13 cellular contexts compared by ENCODE assay signal in the genomic region with DNA sequence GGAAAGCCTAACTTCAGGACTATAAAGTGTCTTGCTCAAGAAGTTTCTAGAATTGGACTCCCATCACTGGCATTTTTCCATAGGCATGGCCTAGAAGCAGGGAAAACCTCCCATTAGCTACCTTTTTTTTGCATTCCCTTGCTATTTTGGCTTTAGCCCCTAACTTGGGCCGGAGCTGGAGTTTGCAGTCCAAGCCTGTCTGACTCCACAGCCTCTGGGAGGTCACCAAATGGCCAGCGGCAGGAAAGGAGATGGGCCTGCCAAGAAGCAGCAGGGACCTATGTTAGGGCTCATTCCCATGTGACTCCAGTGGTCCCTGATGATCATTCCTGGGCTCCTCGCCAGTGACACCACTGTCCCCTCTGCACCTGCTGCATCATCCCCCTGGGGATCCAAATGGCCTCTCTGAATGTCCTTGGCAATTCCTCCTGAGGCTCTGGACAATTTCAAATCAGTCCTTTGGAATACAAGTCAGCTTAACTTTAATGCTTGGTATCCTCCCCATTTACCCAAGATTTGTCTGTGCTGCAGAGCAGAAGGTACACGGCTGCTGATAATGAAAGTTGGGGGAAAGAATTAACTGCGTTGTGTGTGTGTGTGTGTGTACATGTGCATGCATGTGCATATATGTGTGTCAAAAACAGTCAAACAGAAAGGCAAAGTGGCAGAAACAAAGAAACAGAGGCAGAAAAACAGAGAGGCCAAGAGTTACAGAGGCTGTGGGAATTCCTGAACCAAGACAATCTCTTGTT.
DNase-seq lines count a peak whose midpoint lies in the region; ATAC-seq, FAIRE-seq and TF ChIP-seq lines count a peak whose summit lies in the region.
"Had no signal": no experiment of that assay in that cellular context is flagged by ENCODE, and none has a peak within 500 bp of the region (broad histone marks: within the 10 kb centered on the region; RNA-seq: fewer than 3 reads in every experiment).

No MANE protein-coding gene starts in this region.

- H3K4me1 Mint-ChIP-seq in naive thymus-derived CD8-positive, alpha-beta T cell: peaks cover 20 to 36% (median 26%) of the 10 kb centered on the region in 4 donors

- no peak overlapping the region for H3K4me3 ChIP-seq in left ventricle myocardium inferior
- H3K4me3 ChIP-seq: BLaER1 treated with 17β-estradiol and CSF1 and Interleukin-3, amounts not matched to agents 10 nM and 100 nM; spleen had no signal

- no peak for TF ChIP-seq POLR2A in GM12892 (IDR thresholded peaks at IDR 0.05; ENCODE audit: low read depth, low read length)

- FAIRE-seq in GM12892 (lab: Jason Lieb, UNC): no peak

- no peaks in the 10 kb centered on the region for H3K9me3 Mint-ChIP-seq in naive thymus-derived CD8-positive, alpha-beta T cell

- H3K27me3 ChIP-seq in left ventricle myocardium inferior (ENCODE audit: low read depth): no peaks in the 10 kb centered on the region
- H3K27me3 ChIP-seq: spleen had no signal

- H3K4me1 ChIP-seq in left ventricle myocardium inferior: peaks cover 76% of the 10 kb centered on the region

- no peak for TF ChIP-seq CTCF in left ventricle myocardium inferior (IDR thresholded peaks at IDR 0.05; ENCODE audit: borderline replicate concordance)

- intact Hi-C loops in left ventricle myocardium inferior (cut with micrococcal nuclease) (no loop called here), sciatic nerve (cut with DNase I) (no loop called here)

- no peaks in the 10 kb centered on the region for H3K36me3 Mint-ChIP-seq in naive thymus-derived CD8-positive, alpha-beta T cell

- H3K27ac Mint-ChIP-seq in naive thymus-derived CD8-positive, alpha-beta T cell: peak overlapping the region in 5 of 10 donors; percentile 39 to 65 (median 47)

- ATAC-seq in GM18868 (IDR thresholded peaks at IDR 0.05; ENCODE audit: unreplicated experiment) (peak; percentile 22), sciatic nerve (peak; percentile 60), GM21360 (IDR thresholded peaks at IDR 0.05; ENCODE audit: unreplicated experiment) (no peak)
- no peak for ATAC-seq in naive thymus-derived CD8-positive, alpha-beta T cell

- no peaks in the 10 kb centered on the region for H3K36me3 ChIP-seq in left ventricle myocardium inferior
- H3K36me3 ChIP-seq: BLaER1 treated with 17β-estradiol and CSF1 and Interleukin-3, amounts not matched to agents 10 nM and 100 nM; spleen had no signal

- POLR2A ChIA-PET in naive thymus-derived CD8-positive, alpha-beta T cell (lab: Charles Lee): no interaction called here

- no peak overlapping the region for H3K4me3 Mint-ChIP-seq in naive thymus-derived CD8-positive, alpha-beta T cell

- DNase-seq in left ventricle myocardium inferior (peak; percentile 78), sciatic nerve (ENCODE audit: low spot score) (peak; percentile 68), ecto neural progenitor cell (ENCODE audit: low spot score) (no peak), GM12892 (ENCODE audit: insufficient read length) (no peak)
- DNase-seq in naive thymus-derived CD8-positive, alpha-beta T cell: no peak
- DNase-seq: amniotic stem cell, NCI-H226, spleen had no signal

- no peaks in the 10 kb centered on the region for H3K9me3 ChIP-seq in left ventricle myocardium inferior (replicated peaks)
- H3K9me3 ChIP-seq: spleen had no signal

- peak overlapping the region; percentile 13 for H3K27ac ChIP-seq in angular gyrus (ENCODE audit: low read depth, low read length)
- H3K27ac ChIP-seq in left ventricle myocardium inferior (replicated peaks): peak overlapping the region; percentile 83
- H3K27ac ChIP-seq: BLaER1 treated with 17β-estradiol and CSF1 and Interleukin-3, amounts not matched to agents 10 nM and 100 nM; RWPE1; spleen had no signal

- H3K27me3 Mint-ChIP-seq in naive thymus-derived CD8-positive, alpha-beta T cell: peaks cover 1 to 9% (median 4%) of the 10 kb centered on the region in 5 donors

Comparison
In these comparisons a context has a peak if more than half of its experiments do, and no peak if none do; other contexts are left out.
1. ATAC-seq: peak in GM18868 (single experiment) and sciatic nerve (single experiment); none in GM21360 (single experiment) and naive thymus-derived CD8-positive, alpha-beta T cell (0 of 2).
2. DNase-seq: peak in left ventricle myocardium inferior (single experiment) and sciatic nerve (single experiment); none in ecto neural progenitor cell (single experiment), GM12892 (single experiment) and naive thymus-derived CD8-positive, alpha-beta T cell (0 of 10).